Comparison of ENCODE assay signal across 17 cellular contexts in genomic region chr10:77546048-77546447, GRCh38.
"Had no signal": no experiment of that assay in that cellular context is flagged by ENCODE, and none has a peak within 500 bp of the region (broad histone marks: within the 10 kb centered on the region; RNA-seq: fewer than 3 reads in every experiment).

No MANE protein-coding gene starts in this region.

- H3K4me1 ChIP-seq: right lobe of liver had no signal

- DNase-seq: activated CD4-positive, alpha-beta T cell treated with anti-CD3 and anti-CD28 coated beads, Interleukin-2, amount 10 ng/mL, durations not matched to agents 7 days and 5 days; activated CD8-positive, alpha-beta memory T cell treated with anti-CD3 and anti-CD28 coated beads, Interleukin-2, amount 50 U/mL, for 4 hours; activated effector memory CD4-positive, alpha-beta T cell treated with Interleukin-2 at 50 U/mL for 16 hours; activated naive CD4-positive, alpha-beta T cell treated with anti-CD3 and anti-CD28 coated beads, Interleukin-2, amount 50 U/mL, for 16 hours; activated T-cell treated with anti-CD3 and anti-CD28 coated beads, Interleukin-2, amount 50 U/mL, for 4 hours; endodermal cell; heart left ventricle; left lung; midbrain; psoas muscle; spleen; stimulated activated naive CD4-positive, alpha-beta T cell had no signal

- H3K36me3 Mint-ChIP-seq: type B pancreatic cell had no signal

- H3K9me3 ChIP-seq: left lung, psoas muscle, right lobe of liver had no signal

- H3K27ac ChIP-seq: cardiac muscle cell, epithelial cell of prostate, left lung, psoas muscle, spleen had no signal

- ATAC-seq: activated T-cell treated with anti-CD3 and anti-CD28 coated beads, Interleukin-2, amount 50 U/mL, for 4 hours; heart left ventricle; left lung had no signal

- H3K9me3 Mint-ChIP-seq: activated CD4-positive, alpha-beta T cell treated with anti-CD3 and anti-CD28 coated beads, Interleukin-2, amount 10 ng/mL, durations not matched to agents 7 days and 5 days; endodermal cell; T-helper 1 cell treated with Interleukin-12 subunit alpha and Interleukin-12 subunit beta and Interleukin-4 antibody, amounts not matched to agents 30 μg/mL and 1 μg/mL, for 36 hours; type B pancreatic cell had no signal

- H3K27ac Mint-ChIP-seq: activated CD4-positive, alpha-beta T cell treated with anti-CD3 and anti-CD28 coated beads, Interleukin-2, amount 10 ng/mL, durations not matched to agents 7 days and 5 days; endodermal cell; T-helper 1 cell treated with Interleukin-12 subunit alpha and Interleukin-12 subunit beta and Interleukin-4 antibody, amounts not matched to agents 30 μg/mL and 1 μg/mL, for 36 hours; type B pancreatic cell had no signal

- H3K27me3 ChIP-seq: cardiac muscle cell, left lung, right lobe of liver, spleen had no signal

- H3K4me3 ChIP-seq: cardiac muscle cell, heart left ventricle, left lung, psoas muscle, right lobe of liver, spleen had no signal

- H3K36me3 ChIP-seq: cardiac muscle cell, heart left ventricle, left lung, right lobe of liver, spleen had no signal

- H3K4me3 Mint-ChIP-seq: activated CD4-positive, alpha-beta T cell treated with anti-CD3 and anti-CD28 coated beads, Interleukin-2, amount 10 ng/mL, durations not matched to agents 7 days and 5 days; activated T-cell treated with anti-CD3 and anti-CD28 coated beads, Interleukin-2, amount 50 U/mL, for 4 hours; endodermal cell; T-helper 1 cell treated with Interleukin-12 subunit alpha and Interleukin-12 subunit beta and Interleukin-4 antibody, amounts not matched to agents 30 μg/mL and 1 μg/mL, for 36 hours; type B pancreatic cell had no signal

- H3K27me3 Mint-ChIP-seq: type B pancreatic cell had no signal
